In the genomic region with DNA sequence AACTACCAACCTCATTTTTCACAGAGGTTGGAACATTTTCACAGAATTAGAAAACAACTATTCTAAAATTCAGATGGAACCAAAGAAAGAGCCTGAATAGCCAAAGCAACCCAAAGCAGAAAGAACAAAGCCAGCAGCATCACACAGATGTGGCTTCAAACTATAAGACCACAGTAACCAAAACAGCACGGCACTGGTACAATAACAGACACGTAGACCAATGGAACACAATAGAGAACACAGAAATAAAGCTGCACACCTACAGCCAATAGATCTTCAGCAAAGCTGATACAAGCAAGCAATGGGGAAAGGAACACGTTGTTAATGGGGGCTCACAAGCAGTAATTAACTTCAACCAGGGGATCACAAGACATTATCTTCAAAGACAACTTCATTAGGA, we compare ENCODE assay signal across 28 cellular contexts.
"Had no signal": no experiment of that assay in that cellular context is flagged by ENCODE, and none has a peak within 500 bp of the region (broad histone marks: within the 10 kb centered on the region; RNA-seq: fewer than 3 reads in every experiment).

No MANE protein-coding gene starts in this region.

- H3K27me3 Mint-ChIP-seq: activated CD4-positive, alpha-beta memory T cell treated with anti-CD3 and anti-CD28 coated beads for 36 hours; activated CD4-positive, alpha-beta T cell treated with anti-CD3 and anti-CD28 coated beads for 36 hours; activated CD4-positive, alpha-beta T cell treated with anti-CD3 and anti-CD28 coated beads, Interleukin-2, amount 10 ng/mL, durations not matched to agents 24 days and 14 days; activated naive CD8-positive, alpha-beta T cell treated with anti-CD3 and anti-CD28 coated beads, Interleukin-2, amount 50 U/mL, for 24 hours; effector memory CD8-positive, alpha-beta T cell had no signal

- H3K4me1 Mint-ChIP-seq: activated CD4-positive, alpha-beta T cell treated with anti-CD3 and anti-CD28 coated beads for 36 hours; activated naive CD8-positive, alpha-beta T cell treated with anti-CD3 and anti-CD28 coated beads, Interleukin-2, amount 50 U/mL, for 24 hours had no signal

- H3K4me3 Mint-ChIP-seq: activated CD4-positive, alpha-beta memory T cell treated with anti-CD3 and anti-CD28 coated beads for 36 hours; activated CD4-positive, alpha-beta T cell treated with anti-CD3 and anti-CD28 coated beads for 36 hours; activated CD4-positive, alpha-beta T cell treated with anti-CD3 and anti-CD28 coated beads, Interleukin-2, amount 10 ng/mL, durations not matched to agents 24 days and 14 days; activated naive CD4-positive, alpha-beta T cell treated with anti-CD3 and anti-CD28 coated beads for 36 hours; activated naive CD8-positive, alpha-beta T cell treated with anti-CD3 and anti-CD28 coated beads, Interleukin-2, amount 50 U/mL, for 24 hours; activated T-cell treated with anti-CD3 and anti-CD28 coated beads, Interleukin-2, amount 50 U/mL, for 4 hours; effector memory CD8-positive, alpha-beta T cell had no signal

- DNase-seq: activated CD4-positive, alpha-beta memory T cell treated with anti-CD3 and anti-CD28 coated beads for 36 hours; activated CD4-positive, alpha-beta T cell treated with anti-CD3 and anti-CD28 coated beads for 36 hours; activated CD4-positive, alpha-beta T cell treated with anti-CD3 and anti-CD28 coated beads, Interleukin-2, amount 10 ng/mL, durations not matched to agents 24 days and 14 days; activated CD4-positive, CD25-positive, alpha-beta regulatory T cell; activated CD4-positive, CD25-positive, alpha-beta regulatory T cell treated with anti-CD3 and anti-CD28 coated beads, Interleukin-2, amount 50 U/mL, for 72 hours; activated CD8-positive, alpha-beta memory T cell treated with anti-CD3 and anti-CD28 coated beads for 24 hours; activated effector memory CD4-positive, alpha-beta T cell treated with anti-CD3 and anti-CD28 coated beads, Interleukin-2, amount 50 U/mL, for 16 hours; activated naive CD4-positive, alpha-beta T cell treated with anti-CD3 and anti-CD28 coated beads for 36 hours; activated naive CD8-positive, alpha-beta T cell treated with anti-CD3 and anti-CD28 coated beads, Interleukin-2, amount 50 U/mL, for 24 hours; activated T-cell treated with anti-CD3 and anti-CD28 coated beads, Interleukin-2, amount 50 U/mL, for 4 hours; adrenal gland; amygdala; aorta; body of pancreas; caudate nucleus; cortex of kidney; dermis blood vessel endothelial cell; effector CD4-positive, alpha-beta T cell; effector memory CD8-positive, alpha-beta T cell; erythroblast; foreskin keratinocyte; gastrocnemius medialis; glutamatergic neuron; heart left ventricle; T-helper 2 cell had no signal

- H3K9me3 Mint-ChIP-seq: activated naive CD4-positive, alpha-beta T cell treated with anti-CD3 and anti-CD28 coated beads for 36 hours; activated T-helper 2 cell treated with anti-CD3 and anti-CD28 coated beads, Interferon-gamma antibody, Interleukin-2, Interleukin-4, amounts not matched to agents 10 μg/mL and 5 μg/mL and 100 μg/mL, durations not matched to agents 14 hours and 24 hours and 36 hours; effector memory CD8-positive, alpha-beta T cell had no signal

- FAIRE-seq: colon had no signal

- H3K27ac Mint-ChIP-seq: activated CD4-positive, alpha-beta memory T cell treated with anti-CD3 and anti-CD28 coated beads for 36 hours; activated CD4-positive, alpha-beta T cell treated with anti-CD3 and anti-CD28 coated beads for 36 hours; activated CD4-positive, alpha-beta T cell treated with anti-CD3 and anti-CD28 coated beads, Interleukin-2, amount 10 ng/mL, durations not matched to agents 24 days and 14 days; activated naive CD4-positive, alpha-beta T cell treated with anti-CD3 and anti-CD28 coated beads for 36 hours; activated T-helper 2 cell treated with anti-CD3 and anti-CD28 coated beads, Interferon-gamma antibody, Interleukin-2, Interleukin-4, amounts not matched to agents 10 μg/mL and 5 μg/mL and 100 μg/mL, durations not matched to agents 14 hours and 24 hours and 36 hours; effector memory CD8-positive, alpha-beta T cell had no signal

- ATAC-seq: activated CD4-positive, alpha-beta T cell treated with anti-CD3 and anti-CD28 coated beads for 36 hours; activated naive CD4-positive, alpha-beta T cell treated with anti-CD3 and anti-CD28 coated beads, Interleukin-2, amount 50 U/mL, for 72 hours; activated naive CD8-positive, alpha-beta T cell treated with anti-CD3 and anti-CD28 coated beads, Interleukin-2, amount 50 U/mL, for 24 hours; activated T-cell treated with anti-CD3 and anti-CD28 coated beads, Interleukin-2, amount 50 U/mL, for 4 hours; body of pancreas; effector memory CD8-positive, alpha-beta T cell; foreskin keratinocyte; gastrocnemius medialis; heart left ventricle had no signal
